Comparison of ENCODE assay signal across 8 cellular contexts in the genomic region with DNA sequence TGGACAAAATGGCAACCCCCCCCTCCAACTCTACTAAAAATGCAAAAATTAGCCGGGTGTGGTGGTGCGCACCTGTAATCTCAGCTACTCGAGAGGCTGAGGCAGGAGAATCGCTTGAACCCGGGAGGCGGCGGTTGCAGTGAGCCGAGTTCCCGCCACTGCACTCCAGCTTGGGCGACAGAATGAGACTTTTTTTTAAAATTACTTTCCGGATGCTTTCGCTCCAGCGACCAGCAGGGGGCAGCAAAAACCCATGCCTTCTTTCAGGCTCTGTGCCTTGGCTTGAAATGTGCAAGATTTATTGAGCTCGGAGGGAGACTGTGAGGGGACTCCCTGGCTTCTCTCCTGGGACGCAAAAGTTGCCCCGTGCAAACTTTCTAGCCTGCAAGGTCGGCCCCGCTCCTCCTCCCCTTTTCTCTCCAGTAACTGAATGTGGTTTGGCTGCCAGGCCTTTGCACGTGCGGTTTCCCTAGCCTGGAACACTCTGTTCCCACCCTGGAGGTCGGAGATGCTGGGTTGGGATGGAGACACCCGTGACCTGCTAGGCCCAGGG.
DNase-seq lines count a peak whose midpoint lies in the region; ATAC-seq and TF ChIP-seq lines count a peak whose summit lies in the region.

No MANE protein-coding gene starts in this region.

- no peaks in the 10 kb centered on the region for H3F3A ChIP-seq in neural progenitor cell (ENCODE audit: low read depth)

- no peaks in the 10 kb centered on the region for H3K36me3 ChIP-seq in neural progenitor cell
- H3K36me3 ChIP-seq in stomach, result no peaks in the 10 kb centered on the region

- ATAC-seq in CD4-positive, alpha-beta T cell (ENCODE audit: poor library complexity), result peak; percentile 70
- ATAC-seq in HG03457 (IDR thresholded peaks at IDR 0.05; ENCODE audit: unreplicated experiment), result no peak

- DNase-seq in CD4-positive, alpha-beta T cell, result peak; percentile 64 to 83 (median 73)
- DNase-seq in HK-2 (ENCODE audit: unreplicated experiment) (peak; percentile 78), OCI-M2 (lab: John Stamatoyannopoulos, UW; ENCODE audit: unreplicated experiment) (peak; percentile 2), fibroblast of pulmonary artery (ENCODE audit: low read depth) (peak; percentile 76), neural progenitor cell (ENCODE audit: low spot score) (peak; percentile 83), stomach (peak; percentile 79)
- peak; percentile 87 for DNase-seq in activated T-cell treated with anti-CD3 and anti-CD28 coated beads, Interleukin-2, amount 50 U/mL, for 48 hours

- H3K4me1 Mint-ChIP-seq in CD4-positive, alpha-beta T cell (ENCODE audit: low read depth), result no peaks in the 10 kb centered on the region
- no peaks in the 10 kb centered on the region for H3K4me1 Mint-ChIP-seq in neural progenitor cell

- no peak for TF ChIP-seq EP300 in stomach (IDR thresholded peaks at IDR 0.05)

- no peak overlapping the region for H3K4me3 ChIP-seq in fibroblast of pulmonary artery (replicated peaks; ENCODE audit: low read depth, low read length)
- H3K4me3 ChIP-seq in neural progenitor cell, result no peak overlapping the region
- H3K4me3 ChIP-seq in stomach, result peak overlapping the region in 1 of 4 donors; percentile 24

- H3K4me3 Mint-ChIP-seq in CD4-positive, alpha-beta T cell, result no peak overlapping the region
- H3K4me3 Mint-ChIP-seq in neural progenitor cell, result no peak overlapping the region

- no peaks in the 10 kb centered on the region for H3K79me2 ChIP-seq in neural progenitor cell (ENCODE audit: low read depth)

- H3K9me3 ChIP-seq in CD4-positive, alpha-beta T cell (ENCODE audit: control insufficient read depth, low read length), result peaks cover 7% of the 10 kb centered on the region
- no peaks in the 10 kb centered on the region for H3K9me3 ChIP-seq in neural progenitor cell (ENCODE audit: low read depth)
- H3K9me3 ChIP-seq in stomach, result peaks cover 0 to 11% (median 8%) of the 10 kb centered on the region in 4 donors

- CTCF ChIA-PET in CD4-positive, alpha-beta T cell (lab: Charles Lee), result interaction anchor here (1.1 to 1.9 kb wide), 5 partner anchors 30 to 174 kb away, joined by 3 to 8 read pairs (median 3); no protein-coding TSS in a partner anchor

- no peaks in the 10 kb centered on the region for H3K27me3 ChIP-seq in CD4-positive, alpha-beta T cell (ENCODE audit: control insufficient read depth, insufficient read depth, low read length)
- H3K27me3 ChIP-seq in neural progenitor cell (peaks cover 26% of the 10 kb centered on the region), stomach (peaks cover 6 to 76% (median 9%) of the 10 kb centered on the region in 3 donors)

- intact Hi-C loops in CD4-positive, alpha-beta T cell (cut with DNase I, micrococcal nuclease), result loop anchor here in 1 of 2 experiments (1.0 kb wide), 2 partner anchors 168 to 180 kb away; no protein-coding TSS in a partner anchor
- intact Hi-C loops in stomach (cut with DNase I; ENCODE audit: low total_unique reads), result no loop called here

- TF ChIP-seq CTCF in CD4-positive, alpha-beta T cell (IDR thresholded peaks at IDR 0.05), result peak; percentile 88
- TF ChIP-seq CTCF in fibroblast of pulmonary artery (IDR thresholded peaks at IDR 0.05; ENCODE audit: low read length, missing control alignments), result peak; percentile 77
- peak; percentile 83 for TF ChIP-seq CTCF in neural progenitor cell (IDR thresholded peaks at IDR 0.05)
- peak in 5 of 7 experiments; percentile 66 to 94 (median 88) for TF ChIP-seq CTCF in stomach (IDR thresholded peaks at IDR 0.05)

- H3K4me1 ChIP-seq in neural progenitor cell (no peaks in the 10 kb centered on the region), stomach (peaks cover 0 to 12% (median 11%) of the 10 kb centered on the region in 4 donors)

- no peaks in the 10 kb centered on the region for H4K20me1 ChIP-seq in neural progenitor cell (ENCODE audit: low read depth)

- peaks cover 35% of the 10 kb centered on the region for H3K27me3 Mint-ChIP-seq in CD4-positive, alpha-beta T cell
- H3K27me3 Mint-ChIP-seq in neural progenitor cell (ENCODE audit: insufficient read depth, low read depth), result peaks cover 18% of the 10 kb centered on the region

- H3K9ac ChIP-seq in neural progenitor cell, result no peak overlapping the region

- H3K9me3 Mint-ChIP-seq in CD4-positive, alpha-beta T cell, result no peaks in the 10 kb centered on the region
- H3K9me3 Mint-ChIP-seq in neural progenitor cell, result peaks cover 8% of the 10 kb centered on the region

- no peak overlapping the region for H3K27ac ChIP-seq in CD4-positive, alpha-beta T cell (ENCODE audit: low read depth, low read length)
- H3K27ac ChIP-seq in neural progenitor cell (no peak overlapping the region), stomach (no peak overlapping the region)

- POLR2A ChIA-PET in CD4-positive, alpha-beta T cell (lab: Charles Lee), result interaction anchor here (1.0 kb wide), 1 partner anchor 174 kb away, joined by 4 read pairs; no protein-coding TSS in a partner anchor

- no peak overlapping the region for H3K27ac Mint-ChIP-seq in CD4-positive, alpha-beta T cell
- H3K27ac Mint-ChIP-seq in neural progenitor cell, result no peak overlapping the region

- no peak for TF ChIP-seq POLR2A in stomach (IDR thresholded peaks at IDR 0.05)

- 4 to 9% (median 5%) methylated on average over 22 of the region's 22 CpGs for WGBS in stomach, 5 donors

- H3K4me2 ChIP-seq in neural progenitor cell, result no peak overlapping the region

- no peaks in the 10 kb centered on the region for H3K36me3 Mint-ChIP-seq in CD4-positive, alpha-beta T cell (ENCODE audit: low read depth)
- no peaks in the 10 kb centered on the region for H3K36me3 Mint-ChIP-seq in neural progenitor cell

- H2AFZ ChIP-seq in neural progenitor cell (replicated peaks), result no peak overlapping the region

Comparison
In these comparisons a context has a peak if more than half of its experiments do, and no peak if none do; other contexts are left out.
1. DNase-seq: peak in every context shown above with its lines; median percentile 87 in activated T-cell treated with anti-CD3 and anti-CD28 coated beads, Interleukin-2, amount 50 U/mL, for 48 hours; 83 in neural progenitor cell; 79 in stomach; 78 in HK-2; 76 in fibroblast of pulmonary artery; 73 in CD4-positive, alpha-beta T cell; 2 in OCI-M2.